11 cellular contexts compared by ENCODE assay signal in genomic region chr5:40277161-40277906, GRCh38.
DNase-seq lines count a peak whose midpoint lies in the region; ATAC-seq and TF ChIP-seq lines count a peak whose summit lies in the region.
"Had no signal": no experiment of that assay in that cellular context is flagged by ENCODE, and none has a peak within 500 bp of the region (broad histone marks: within the 10 kb centered on the region; RNA-seq: fewer than 3 reads in every experiment).

No MANE protein-coding gene starts in this region.

- no peak overlapping the region for H3K27ac ChIP-seq in CD8-positive, alpha-beta memory T cell (ENCODE audit: low read depth, low read length)
- H3K27ac ChIP-seq in Karpas-422 (ENCODE audit: low read length): no peak overlapping the region
- H3K27ac ChIP-seq: BLaER1 treated with 17β-estradiol and CSF1 and Interleukin-3, amounts not matched to agents 10 nM and 100 nM; neural progenitor cell had no signal

- no peak for TF ChIP-seq CTCF in WTC11 (IDR thresholded peaks at IDR 0.05)

- CTCF ChIA-PET in CD8-positive, alpha-beta memory T cell (lab: Charles Lee): interaction anchor here (1.0 to 1.8 kb wide), 3 partner anchors 10 to 162 kb away, joined by 3 to 4 read pairs (median 3); no protein-coding TSS in a partner anchor
- CTCF ChIA-PET in WTC11 (lab: Charles Lee): no interaction called here

- no peak overlapping the region for H3K4me3 ChIP-seq in CD8-positive, alpha-beta memory T cell (ENCODE audit: low read length)
- H3K4me3 ChIP-seq in Karpas-422 (ENCODE audit: low read length): no peak overlapping the region
- H3K4me3 ChIP-seq: BLaER1 treated with 17β-estradiol and CSF1 and Interleukin-3, amounts not matched to agents 10 nM and 100 nM; neural progenitor cell had no signal

- POLR2A ChIA-PET in CD8-positive, alpha-beta memory T cell (lab: Charles Lee): no interaction called here
- POLR2A ChIA-PET in WTC11 (lab: Charles Lee): no interaction called here

- no peaks in the 10 kb centered on the region for H3K79me2 ChIP-seq in Karpas-422 (ENCODE audit: low read length)

- peaks cover 0 to 2% of the 10 kb centered on the region in 2 donors for H3K27me3 Mint-ChIP-seq in CD8-positive, alpha-beta memory T cell
- H3K27me3 Mint-ChIP-seq in WTC11 (ENCODE audit: low read depth): no peaks in the 10 kb centered on the region

- H3K36me3 ChIP-seq in CD8-positive, alpha-beta memory T cell (ENCODE audit: insufficient read depth, low read length): no peaks in the 10 kb centered on the region
- no peaks in the 10 kb centered on the region for H3K36me3 ChIP-seq in Karpas-422 (ENCODE audit: insufficient read depth, low read length)
- H3K36me3 ChIP-seq: BLaER1 treated with 17β-estradiol and CSF1 and Interleukin-3, amounts not matched to agents 10 nM and 100 nM; neural progenitor cell had no signal

- H3K9me3 Mint-ChIP-seq in CD8-positive, alpha-beta memory T cell: no peaks in the 10 kb centered on the region
- H3K9me3 Mint-ChIP-seq in WTC11: peaks cover 6% of the 10 kb centered on the region
- H3K9me3 Mint-ChIP-seq: neural progenitor cell had no signal

- H3K4me2 ChIP-seq in Karpas-422 (ENCODE audit: low read depth, low read length, poor library complexity, severe bottlenecking): no peak overlapping the region
- H3K4me2 ChIP-seq: BLaER1 treated with 17β-estradiol and CSF1 and Interleukin-3, amounts not matched to agents 10 nM and 100 nM; neural progenitor cell had no signal

- H3K27me3 ChIP-seq in CD8-positive, alpha-beta memory T cell (ENCODE audit: insufficient read depth, low read length, poor library complexity, severe bottlenecking): no peaks in the 10 kb centered on the region
- H3K27me3 ChIP-seq in Karpas-422 (ENCODE audit: low read length): no peaks in the 10 kb centered on the region
- H3K27me3 ChIP-seq: BLaER1 treated with 17β-estradiol and CSF1 and Interleukin-3, amounts not matched to agents 10 nM and 100 nM; neural progenitor cell had no signal

- H3K4me1 ChIP-seq in CD8-positive, alpha-beta memory T cell (ENCODE audit: insufficient read depth, low read length): peaks cover 23% of the 10 kb centered on the region
- peaks cover 4% of the 10 kb centered on the region; the same call in 1 of the 2 replicates for H3K4me1 ChIP-seq in Karpas-422 (ENCODE audit: low read length)
- H3K4me1 ChIP-seq: BLaER1 treated with 17β-estradiol and CSF1 and Interleukin-3, amounts not matched to agents 10 nM and 100 nM; neural progenitor cell had no signal

- H3K9me2 ChIP-seq in Karpas-422 (replicated peaks; ENCODE audit: insufficient read depth, low read length): no peaks in the 10 kb centered on the region

- intact Hi-C loops in Right ventricle myocardium superior (cut with DNase I): no loop called here

- peaks cover 29 to 37% (median 34%) of the 10 kb centered on the region in 3 donors for H3K4me1 Mint-ChIP-seq in CD8-positive, alpha-beta memory T cell
- H3K4me1 Mint-ChIP-seq in WTC11: peaks cover 5% of the 10 kb centered on the region
- H3K4me1 Mint-ChIP-seq: neural progenitor cell had no signal

- peak overlapping the region in 6 of 7 donors; percentile 42 to 75 (median 68) for H3K4me3 Mint-ChIP-seq in CD8-positive, alpha-beta memory T cell
- H3K4me3 Mint-ChIP-seq in WTC11: no peak overlapping the region
- H3K4me3 Mint-ChIP-seq: neural progenitor cell had no signal

- H3K36me3 Mint-ChIP-seq in CD8-positive, alpha-beta memory T cell: no peaks in the 10 kb centered on the region
- no peaks in the 10 kb centered on the region for H3K36me3 Mint-ChIP-seq in WTC11
- H3K36me3 Mint-ChIP-seq: neural progenitor cell had no signal

- H3K9ac ChIP-seq in Karpas-422 (ENCODE audit: low read length): no peak overlapping the region
- H3K9ac ChIP-seq: BLaER1 treated with 17β-estradiol and CSF1 and Interleukin-3, amounts not matched to agents 10 nM and 100 nM; neural progenitor cell had no signal

- H3K27ac Mint-ChIP-seq in CD8-positive, alpha-beta memory T cell: peak overlapping the region; percentile 51 to 93 (median 84)
- no peak overlapping the region for H3K27ac Mint-ChIP-seq in WTC11
- H3K27ac Mint-ChIP-seq: neural progenitor cell had no signal

- no peak overlapping the region for H2AFZ ChIP-seq in Karpas-422 (ENCODE audit: low read length)
- H2AFZ ChIP-seq: neural progenitor cell had no signal

- H4K20me1 ChIP-seq in Karpas-422 (ENCODE audit: insufficient read depth, low read depth, low read length): no peaks in the 10 kb centered on the region
- H4K20me1 ChIP-seq: BLaER1 treated with 17β-estradiol and CSF1 and Interleukin-3, amounts not matched to agents 10 nM and 100 nM had no signal

- no peaks in the 10 kb centered on the region for H3K9me3 ChIP-seq in CD8-positive, alpha-beta memory T cell (ENCODE audit: low read length)
- no peaks in the 10 kb centered on the region for H3K9me3 ChIP-seq in Karpas-422 (ENCODE audit: low read length)
- H3K9me3 ChIP-seq: BLaER1 treated with 17β-estradiol and CSF1 and Interleukin-3, amounts not matched to agents 10 nM and 100 nM had no signal

- ATAC-seq in GM19468 (IDR thresholded peaks at IDR 0.05; ENCODE audit: extremely low read depth, unreplicated experiment): peak; percentile 20
- peak; percentile 93 for ATAC-seq in HG03342 (IDR thresholded peaks at IDR 0.05; ENCODE audit: unreplicated experiment)
- ATAC-seq in Right ventricle myocardium superior (ENCODE audit: poor library complexity): no peak
- ATAC-seq in WTC11: no peak

- peak in 1 of 5 donors; percentile 15 for DNase-seq in CD8-positive, alpha-beta memory T cell
- DNase-seq in activated naive CD4-positive, alpha-beta T cell treated with anti-CD3 and anti-CD28 coated beads, Interleukin-2, amount 50 U/mL, for 16 hours: peak; percentile 30
- DNase-seq in anterior cingulate cortex (lab: John Stamatoyannopoulos, UW) (no peak), Right ventricle myocardium superior (no peak), WTC11 (ENCODE audit: low spot score) (no peak), Karpas-422 (no peak)
- DNase-seq: SHP77 had no signal

TF ChIP-seq in WTC11, 78 proteins besides CTCF, POLR2A, EP300 and RAD21:
- no peak for TF ChIP-seq PRRX2 (CRISPR knock-in tag; IDR thresholded peaks at IDR 0.05)
- no peak for TF ChIP-seq CREB1 (CRISPR knock-in tag; IDR thresholded peaks at IDR 0.05)
- no peak for TF ChIP-seq NFYB (CRISPR knock-in tag; conservative IDR thresholded peaks at IDR 0.05; ENCODE audit: low read depth)
- no peak for TF ChIP-seq NFATC4 (CRISPR knock-in tag; IDR thresholded peaks at IDR 0.05)
- TF ChIP-seq, protein P1, sequence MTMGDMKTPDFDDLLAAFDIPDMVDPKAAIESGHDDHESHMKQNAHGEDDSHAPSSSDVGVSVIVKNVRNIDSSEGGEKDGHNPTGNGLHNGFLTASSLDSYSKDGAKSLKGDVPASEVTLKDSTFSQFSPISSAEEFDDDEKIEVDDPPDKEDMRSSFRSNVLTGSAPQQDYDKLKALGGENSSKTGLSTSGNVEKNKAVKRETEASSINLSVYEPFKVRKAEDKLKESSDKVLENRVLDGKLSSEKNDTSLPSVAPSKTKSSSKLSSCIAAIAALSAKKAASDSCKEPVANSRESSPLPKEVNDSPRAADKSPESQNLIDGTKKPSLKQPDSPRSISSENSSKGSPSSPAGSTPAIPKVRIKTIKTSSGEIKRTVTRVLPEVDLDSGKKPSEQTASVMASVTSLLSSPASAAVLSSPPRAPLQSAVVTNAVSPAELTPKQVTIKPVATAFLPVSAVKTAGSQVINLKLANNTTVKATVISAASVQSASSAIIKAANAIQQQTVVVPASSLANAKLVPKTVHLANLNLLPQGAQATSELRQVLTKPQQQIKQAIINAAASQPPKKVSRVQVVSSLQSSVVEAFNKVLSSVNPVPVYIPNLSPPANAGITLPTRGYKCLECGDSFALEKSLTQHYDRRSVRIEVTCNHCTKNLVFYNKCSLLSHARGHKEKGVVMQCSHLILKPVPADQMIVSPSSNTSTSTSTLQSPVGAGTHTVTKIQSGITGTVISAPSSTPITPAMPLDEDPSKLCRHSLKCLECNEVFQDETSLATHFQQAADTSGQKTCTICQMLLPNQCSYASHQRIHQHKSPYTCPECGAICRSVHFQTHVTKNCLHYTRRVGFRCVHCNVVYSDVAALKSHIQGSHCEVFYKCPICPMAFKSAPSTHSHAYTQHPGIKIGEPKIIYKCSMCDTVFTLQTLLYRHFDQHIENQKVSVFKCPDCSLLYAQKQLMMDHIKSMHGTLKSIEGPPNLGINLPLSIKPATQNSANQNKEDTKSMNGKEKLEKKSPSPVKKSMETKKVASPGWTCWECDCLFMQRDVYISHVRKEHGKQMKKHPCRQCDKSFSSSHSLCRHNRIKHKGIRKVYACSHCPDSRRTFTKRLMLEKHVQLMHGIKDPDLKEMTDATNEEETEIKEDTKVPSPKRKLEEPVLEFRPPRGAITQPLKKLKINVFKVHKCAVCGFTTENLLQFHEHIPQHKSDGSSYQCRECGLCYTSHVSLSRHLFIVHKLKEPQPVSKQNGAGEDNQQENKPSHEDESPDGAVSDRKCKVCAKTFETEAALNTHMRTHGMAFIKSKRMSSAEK (CRISPR knock-in tag; IDR thresholded peaks at IDR 0.05; ENCODE audit: borderline replicate concordance): no peak
- TF ChIP-seq, protein P2, sequence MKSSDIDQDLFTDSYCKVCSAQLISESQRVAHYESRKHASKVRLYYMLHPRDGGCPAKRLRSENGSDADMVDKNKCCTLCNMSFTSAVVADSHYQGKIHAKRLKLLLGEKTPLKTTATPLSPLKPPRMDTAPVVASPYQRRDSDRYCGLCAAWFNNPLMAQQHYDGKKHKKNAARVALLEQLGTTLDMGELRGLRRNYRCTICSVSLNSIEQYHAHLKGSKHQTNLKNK (CRISPR knock-in tag; IDR thresholded peaks at IDR 0.05): no peak
- TF ChIP-seq TP53 (CRISPR knock-in tag; IDR thresholded peaks at IDR 0.05): no peak
- no peak for TF ChIP-seq SOX15 (CRISPR knock-in tag; IDR thresholded peaks at IDR 0.05)
- no peak for TF ChIP-seq NR1H2 (CRISPR knock-in tag; IDR thresholded peaks at IDR 0.05)

Comparison
In these comparisons a context has a peak if more than half of its experiments do, and no peak if none do; other contexts are left out.
1. ATAC-seq: peak in GM19468 (single experiment) and HG03342 (single experiment); none in Right ventricle myocardium superior (single experiment) and WTC11 (single experiment).